ENCODE assay signal across 15 cellular contexts in genomic region chr2:200618051-200618419, GRCh38. TPM values are rescaled to one million over a fixed set of nuclear protein-coding genes. Genes with fewer than 3 reads are reported as not detected.
"Had no signal": no experiment of that assay in that cellular context is flagged by ENCODE, and none has a peak within 500 bp of the region (broad histone marks: within the 10 kb centered on the region; RNA-seq: fewer than 3 reads in every experiment).

No MANE protein-coding gene starts in this region.

- H3K36me3 ChIP-seq: cardiac muscle cell, heart right ventricle, thoracic aorta had no signal

- H3K36me3 Mint-ChIP-seq: activated naive CD4-positive, alpha-beta T cell treated with anti-CD3 and anti-CD28 coated beads, Interleukin-2, amount 50 U/mL, for 72 hours had no signal

- H3K27me3 Mint-ChIP-seq: activated CD4-positive, alpha-beta T cell treated with anti-CD3 and anti-CD28 coated beads, Interleukin-2, amount 10 ng/mL, durations not matched to agents 24 days and 14 days had no signal

- DNase-seq: activated B cell treated with CpG ODN at 0.5 μM for 24 hours; activated CD4-positive, alpha-beta T cell treated with anti-CD3 and anti-CD28 coated beads, Interleukin-2, amount 10 ng/mL, durations not matched to agents 24 days and 14 days; activated CD8-positive, alpha-beta memory T cell treated with anti-CD3 and anti-CD28 coated beads for 24 hours; activated effector memory CD4-positive, alpha-beta T cell treated with Interleukin-2 at 50 U/mL for 16 hours; effector CD4-positive, alpha-beta T cell; foreskin melanocyte; heart right ventricle; mammary epithelial cell; nephron progenitor cell; stimulated activated CD4-positive, alpha-beta T cell treated with anti-CD3 and anti-CD28 coated beads, Interleukin-12 subunit alpha, Interleukin-12 subunit beta, amount 100 ng/mL, for 4 hours; stimulated activated naive CD8-positive, alpha-beta T cell treated with anti-CD3 and anti-CD28 coated beads, Interleukin-15, Interleukin-2, amounts not matched to agents 100 U/mL and 50 U/mL, for 24 hours; T-helper 17 cell had no signal

- H3K9me3 Mint-ChIP-seq: activated B cell treated with CpG ODN at 0.5 μM for 24 hours; activated CD4-positive, alpha-beta T cell treated with anti-CD3 and anti-CD28 coated beads, Interleukin-2, amount 10 ng/mL, durations not matched to agents 24 days and 14 days; activated naive CD4-positive, alpha-beta T cell treated with anti-CD3 and anti-CD28 coated beads, Interleukin-2, amount 50 U/mL, for 72 hours; nephron progenitor cell had no signal

- H3K4me3 Mint-ChIP-seq: activated B cell treated with CpG ODN at 0.5 μM for 24 hours; activated CD4-positive, alpha-beta T cell treated with anti-CD3 and anti-CD28 coated beads, Interleukin-2, amount 10 ng/mL, durations not matched to agents 24 days and 14 days; nephron progenitor cell; T-helper 17 cell had no signal

- H3K4me3 ChIP-seq: cardiac muscle cell, heart right ventricle, thoracic aorta had no signal

- H3K4me1 Mint-ChIP-seq: nephron progenitor cell had no signal

- H3K27ac ChIP-seq: cardiac muscle cell, heart right ventricle, thoracic aorta had no signal

- H3K27ac Mint-ChIP-seq: activated B cell treated with CpG ODN at 0.5 μM for 24 hours; activated CD4-positive, alpha-beta T cell treated with anti-CD3 and anti-CD28 coated beads, Interleukin-2, amount 10 ng/mL, durations not matched to agents 24 days and 14 days; activated naive CD4-positive, alpha-beta T cell treated with anti-CD3 and anti-CD28 coated beads, Interleukin-2, amount 50 U/mL, for 72 hours; nephron progenitor cell; T-helper 17 cell had no signal

- H3K27me3 ChIP-seq: cardiac muscle cell had no signal

- ATAC-seq: stimulated activated naive CD8-positive, alpha-beta T cell treated with anti-CD3 and anti-CD28 coated beads, Interleukin-15, Interleukin-2, amounts not matched to agents 100 U/mL and 50 U/mL, for 24 hours; T-helper 17 cell had no signal

- H3K9me3 ChIP-seq: heart right ventricle, thoracic aorta had no signal

RNA-seq across cellular contexts. Expression of gene AOX1, which starts 32.2 kb away (rescaled TPM):
- total RNA-seq: cardiac muscle cell, T-helper 17 cell had no signal
- polyA plus RNA-seq: cardiac muscle cell had no signal
